Comparison of ENCODE assay signal across 10 cellular contexts in the genomic region with DNA sequence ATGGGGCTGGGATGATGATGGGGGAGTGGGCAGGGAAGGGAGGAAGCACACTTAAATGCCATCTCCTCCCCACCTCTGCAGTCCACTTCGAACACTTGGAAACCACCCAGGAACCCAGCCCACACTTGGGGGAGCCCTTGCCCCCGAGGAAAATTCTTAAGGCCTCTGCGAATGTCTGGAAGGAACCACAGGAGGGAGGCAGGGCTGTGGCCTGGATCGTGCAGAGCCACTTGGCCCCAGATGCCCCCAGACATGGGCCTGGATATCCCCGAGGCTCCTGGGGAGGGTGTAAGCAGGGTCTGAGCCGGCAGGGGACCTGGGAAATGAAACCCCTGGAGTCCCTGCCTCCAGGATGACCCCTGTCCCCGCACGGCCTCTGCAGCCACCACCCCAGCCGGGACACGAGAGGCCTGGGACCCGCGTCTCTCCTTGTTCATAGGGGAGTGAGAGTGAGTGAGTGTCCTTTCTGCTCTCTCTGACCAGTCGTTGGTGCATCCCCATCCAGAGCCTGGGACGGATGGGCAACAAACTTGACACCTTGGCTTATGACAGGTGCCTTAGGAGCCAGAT. TPM values are rescaled to one million over a fixed set of nuclear protein-coding genes. Genes with fewer than 3 reads are reported as not detected.
A peak's percentile ranks its signal among the peaks of the same experiment; 100 is the strongest.
DNase-seq lines count a peak whose midpoint lies in the region; TF ChIP-seq lines count a peak whose summit lies in the region.
"Had no signal": no experiment of that assay in that cellular context is flagged by ENCODE, and none has a peak within 500 bp of the region (broad histone marks: within the 10 kb centered on the region; RNA-seq: fewer than 3 reads in every experiment).

No MANE protein-coding gene starts in this region.

- H3K36me3 ChIP-seq in left ventricle myocardium inferior (no peaks in the 10 kb centered on the region), brain microvascular endothelial cell (replicated peaks) (no peaks in the 10 kb centered on the region)

- H3K27ac ChIP-seq in left ventricle myocardium inferior (replicated peaks) (peak overlapping the region; percentile 93), brain microvascular endothelial cell (no peak overlapping the region)

- H3K9me3 ChIP-seq in left ventricle myocardium inferior (replicated peaks) = no peaks in the 10 kb centered on the region

- peaks cover 100% of the 10 kb centered on the region for H3K4me1 ChIP-seq in left ventricle myocardium inferior

- TF ChIP-seq CTCF in left ventricle myocardium inferior (IDR thresholded peaks at IDR 0.05; ENCODE audit: borderline replicate concordance) (no peak), brain microvascular endothelial cell (IDR thresholded peaks at IDR 0.05; ENCODE audit: low read depth, low read length, missing control alignments) (peak; percentile 24)

- intact Hi-C loops in left ventricle myocardium inferior (cut with micrococcal nuclease) = no loop called here
- intact Hi-C loops in cardiac septum (cut with DNase I) = no loop called here

- DNase-seq in left ventricle myocardium inferior (no peak), cardiac septum (ENCODE audit: low spot score) (no peak), brain microvascular endothelial cell (no peak), myocyte (ENCODE audit: low read depth) (peak; percentile 92), DMS114 treated with DMSO at 0.1 percent for 48 hours (lab: John Stamatoyannopoulos, UW; ENCODE audit: unreplicated experiment) (no peak), HK-2 (ENCODE audit: unreplicated experiment) (no peak)
- no peak for DNase-seq in stimulated activated CD4-positive, alpha-beta T cell treated with anti-CD3 and anti-CD28 coated beads, Interleukin-4, amount 100 ng/mL, for 4 hours
- DNase-seq in activated CD4-positive, alpha-beta T cell treated with anti-CD3 and anti-CD28 coated beads for 4 hours = no peak
- DNase-seq: NCI-H510A had no signal

- no peak overlapping the region for H3K4me3 ChIP-seq in left ventricle myocardium inferior
- no peak overlapping the region for H3K4me3 ChIP-seq in brain microvascular endothelial cell (ENCODE audit: low read depth, low read length)

- H3K27me3 ChIP-seq in left ventricle myocardium inferior (ENCODE audit: low read depth) = no peaks in the 10 kb centered on the region
- no peaks in the 10 kb centered on the region for H3K27me3 ChIP-seq in brain microvascular endothelial cell (replicated peaks)

- in situ Hi-C loops in brain microvascular endothelial cell (cut with HindIII; ENCODE audit: low pct_ligation_motif_present, low sequenced_read_pairs) = no loop called here

RNA-seq across cellular contexts. Expression of a gene that starts 11.8 kb away (rescaled TPM):
- total RNA-seq in left ventricle myocardium inferior = 83.9 TPM
- 63.4 TPM for total RNA-seq in cardiac septum
- 170 and 234 TPM in 2 replicates for total RNA-seq in myocyte
- polyA plus RNA-seq in myocyte (2012) = 626 TPM

RNA-seq across cellular contexts. Expression of a gene that starts 51.3 kb away (rescaled TPM):
- total RNA-seq in left ventricle myocardium inferior (2.1 TPM), cardiac septum (1.2 TPM), myocyte (20.0 and 67.8 TPM in 2 replicates)
- polyA plus RNA-seq in myocyte (2012) = 25.0 TPM
- total RNA-seq: progenitor cell of endocrine pancreas had no signal
